ENCODE assay signal across 23 cellular contexts in the genomic region with DNA sequence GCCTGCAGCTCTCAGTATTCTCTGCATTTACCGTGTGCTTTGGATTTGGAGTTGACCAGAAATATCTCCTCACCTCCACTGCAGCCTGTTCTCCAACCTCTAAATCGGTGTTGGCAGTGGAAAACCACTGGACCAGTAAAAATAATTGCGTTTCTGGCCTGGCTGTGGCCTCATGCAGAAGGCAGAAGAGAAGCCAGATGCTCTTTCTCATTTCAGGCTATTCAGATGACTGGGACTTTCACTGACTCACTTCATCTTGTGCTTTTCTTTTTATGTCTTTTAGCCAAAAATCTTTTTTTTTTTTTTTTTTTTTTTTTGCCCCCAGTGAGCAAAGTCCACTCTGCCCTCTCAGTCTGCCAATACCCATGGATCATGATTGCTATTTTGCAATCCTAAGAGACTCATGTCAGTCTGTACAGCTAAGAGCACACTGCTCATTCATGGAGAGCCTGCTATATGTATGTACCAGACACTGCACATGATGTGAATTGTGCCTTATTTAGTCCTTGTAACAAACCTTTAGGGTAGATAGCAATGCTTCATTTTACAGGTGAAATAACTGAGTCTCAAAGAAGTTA.
"Had no signal": no experiment of that assay in that cellular context is flagged by ENCODE, and none has a peak within 500 bp of the region (broad histone marks: within the 10 kb centered on the region; RNA-seq: fewer than 3 reads in every experiment).

No MANE protein-coding gene starts in this region.

- ATAC-seq: activated CD8-positive, alpha-beta memory T cell treated with anti-CD3 and anti-CD28 coated beads, Interleukin-2, amount 10 ng/mL, durations not matched to agents 7 days and 5 days; activated CD8-positive, alpha-beta T cell treated with anti-CD3 and anti-CD28 coated beads for 36 hours; activated naive CD8-positive, alpha-beta T cell treated with anti-CD3 and anti-CD28 coated beads, Interleukin-2, amount 50 U/mL, for 24 hours; natural killer cell had no signal

- H3K27me3 ChIP-seq: cardiac muscle cell, sigmoid colon, thyroid gland had no signal

- H3K4me1 ChIP-seq: thyroid gland had no signal

- DNase-seq: activated CD4-positive, alpha-beta T cell treated with anti-CD3 and anti-CD28 coated beads, Interleukin-2, amount 10 ng/mL, durations not matched to agents 7 days and 5 days; activated CD4-positive, CD25-positive, alpha-beta regulatory T cell treated with anti-CD3 and anti-CD28 coated beads, Interleukin-2, amount 50 U/mL, for 72 hours; activated CD8-positive, alpha-beta memory T cell treated with anti-CD3 and anti-CD28 coated beads, Interleukin-2, amount 10 ng/mL, durations not matched to agents 7 days and 5 days; activated CD8-positive, alpha-beta T cell treated with anti-CD3 and anti-CD28 coated beads for 36 hours; activated effector memory CD4-positive, alpha-beta T cell treated with anti-CD3 and anti-CD28 coated beads, Interleukin-2, amount 50 U/mL, for 16 hours; activated naive CD4-positive, alpha-beta T cell treated with anti-CD3 and anti-CD28 coated beads, Interleukin-2, amount 50 U/mL, for 16 hours; activated naive CD8-positive, alpha-beta T cell treated with anti-CD3 and anti-CD28 coated beads, Interleukin-2, amount 50 U/mL, for 24 hours; activated T-cell treated with anti-CD3 and anti-CD28 coated beads for 4 hours; effector CD4-positive, alpha-beta T cell; foreskin melanocyte; kidney; natural killer cell; sigmoid colon; stimulated activated CD4-positive, alpha-beta T cell treated with anti-CD3 and anti-CD28 coated beads, Interleukin-15, amount 100 ng/mL, for 24 hours; stimulated activated naive CD4-positive, alpha-beta T cell; substantia nigra; thyroid gland; WERI-Rb-1 had no signal

- H3K9me3 ChIP-seq: sigmoid colon, thyroid gland had no signal

- H3K36me3 ChIP-seq: cardiac muscle cell, sigmoid colon, thyroid gland, WERI-Rb-1 had no signal

- FAIRE-seq: endometrium, kidney, TTC549 had no signal

- H3K4me2 ChIP-seq: smooth muscle cell had no signal

- H3K27ac ChIP-seq: cardiac muscle cell, sigmoid colon, thyroid gland, WERI-Rb-1 had no signal

- H3K4me3 ChIP-seq: cardiac muscle cell, lung, sigmoid colon, smooth muscle cell, thyroid gland had no signal
